1 cellular context compared by ENCODE assay signal in genomic region chr1:160789051-160789701, GRCh38.
TF ChIP-seq lines count a peak whose summit lies in the region.

No MANE protein-coding gene starts in this region.

TF ChIP-seq in HepG2, 621 proteins besides CTCF, POLR2A, EP300 and RAD21:
- TF ChIP-seq ZNF329 (CRISPR knock-in tag; IDR thresholded peaks at IDR 0.05; ENCODE audit: low read depth) (no peak), TEAD2 (CRISPR knock-in tag; IDR thresholded peaks at IDR 0.05) (no peak), SRSF4 (IDR thresholded peaks at IDR 0.05; ENCODE audit: low read depth, low read length, poor library complexity, severe bottlenecking) (no peak), POGK (CRISPR knock-in tag; conservative IDR thresholded peaks at IDR 0.05) (no peak), MXD1 (CRISPR knock-in tag; IDR thresholded peaks at IDR 0.05) (no peak), ESRRA (CRISPR knock-in tag; IDR thresholded peaks at IDR 0.05; ENCODE audit: low read depth) (no peak), PRDM15 (CRISPR knock-in tag; IDR thresholded peaks at IDR 0.05) (no peak), ZNF770 (CRISPR knock-in tag; IDR thresholded peaks at IDR 0.05) (no peak), LBX2 (CRISPR knock-in tag; IDR thresholded peaks at IDR 0.05; ENCODE audit: borderline replicate concordance) (no peak), DBP (CRISPR knock-in tag; IDR thresholded peaks at IDR 0.05; ENCODE audit: not compliant biosample characterization) (no peak), LCORL (IDR thresholded peaks at IDR 0.05) (no peak), LCORL (CRISPR knock-in tag; IDR thresholded peaks at IDR 0.05) (no peak), GATA4 (IDR thresholded peaks at IDR 0.05; ENCODE audit: borderline replicate concordance, low read depth) (no peak), TCF7 (IDR thresholded peaks at IDR 0.05; ENCODE audit: low read depth) (no peak), NFE2 (CRISPR knock-in tag; IDR thresholded peaks at IDR 0.05) (no peak), GTF3A (CRISPR knock-in tag; conservative IDR thresholded peaks at IDR 0.05) (no peak), KLF15 (CRISPR knock-in tag; IDR thresholded peaks at IDR 0.05; ENCODE audit: borderline replicate concordance) (no peak), ZUFSP (CRISPR knock-in tag; IDR thresholded peaks at IDR 0.05; ENCODE audit: borderline replicate concordance) (no peak)
TF ChIP-seq in HepG2: peak in this region for 0.
